In genomic region chr4:184965185-184966052, GRCh38 we compare ENCODE assay signal across 14 cellular contexts. TPM values are rescaled to one million over a fixed set of nuclear protein-coding genes. Genes with fewer than 3 reads are reported as not detected.
DNase-seq lines count a peak whose midpoint lies in the region; ATAC-seq and TF ChIP-seq lines count a peak whose summit lies in the region.
"Not testable (repeated sequence)": the region's sequence is repeated elsewhere in the genome, so short reads cannot be mapped to it uniquely, and the experiment has no call there.
"Had no signal": no experiment of that assay in that cellular context is flagged by ENCODE, and none has a peak within 500 bp of the region (broad histone marks: within the 10 kb centered on the region; RNA-seq: fewer than 3 reads in every experiment).

No MANE protein-coding gene starts in this region.

- DNase-seq in CD8-positive, alpha-beta T cell; MCF 10A (ENCODE audit: unreplicated experiment); mesothelial cell of epicardium (ENCODE audit: low spot score in 2 of 2, unreplicated experiment in 2 of 2): not testable (repeated sequence)
- peak; percentile 34 for DNase-seq in activated CD8-positive, alpha-beta T cell treated with anti-CD3 and anti-CD28 coated beads for 36 hours
- DNase-seq in activated gamma-delta T cell (lab: John Stamatoyannopoulos, UW) (peak; percentile 22), sciatic nerve (ENCODE audit: low spot score) (peak; percentile 40)

- H3K36me3 ChIP-seq in CD8-positive, alpha-beta T cell (ENCODE audit: insufficient read depth, low read length): not testable (repeated sequence)

- not testable (repeated sequence) for H3K27me3 Mint-ChIP-seq in CD8-positive, alpha-beta T cell (ENCODE audit: low read depth); T-helper 1 cell treated with Interleukin-12 subunit alpha and Interleukin-12 subunit beta and Interleukin-4 antibody, amounts not matched to agents 30 μg/mL and 1 μg/mL, for 36 hours (ENCODE audit: low read depth); activated CD8-positive, alpha-beta T cell treated with anti-CD3 and anti-CD28 coated beads for 36 hours; MCF 10A (ENCODE audit: insufficient read depth, unreplicated experiment); mesothelial cell of epicardium (ENCODE audit: low read depth)

- ATAC-seq in CD8-positive, alpha-beta T cell; activated CD8-positive, alpha-beta T cell treated with anti-CD3 and anti-CD28 coated beads for 36 hours; sciatic nerve: not testable (repeated sequence)

- not testable (repeated sequence) for H3K9me3 ChIP-seq in CD8-positive, alpha-beta T cell (ENCODE audit: low read length)

- not testable (repeated sequence) for H3K36me3 Mint-ChIP-seq in CD8-positive, alpha-beta T cell; T-helper 1 cell treated with Interleukin-12 subunit alpha and Interleukin-12 subunit beta and Interleukin-4 antibody, amounts not matched to agents 30 μg/mL and 1 μg/mL, for 36 hours (ENCODE audit: low read depth); activated CD8-positive, alpha-beta T cell treated with anti-CD3 and anti-CD28 coated beads for 36 hours (ENCODE audit: low read depth); MCF 10A (ENCODE audit: insufficient read depth, unreplicated experiment); mesothelial cell of epicardium

- not testable (repeated sequence) for BruUV-seq in MCF 10A (replicated peaks; lab: Mats Ljungman, UMichigan)

- H3K4me3 Mint-ChIP-seq in CD8-positive, alpha-beta T cell: peak overlapping the region; percentile 75
- peak overlapping the region; percentile 62 for H3K4me3 Mint-ChIP-seq in T-helper 1 cell treated with Interleukin-12 subunit alpha and Interleukin-12 subunit beta and Interleukin-4 antibody, amounts not matched to agents 30 μg/mL and 1 μg/mL, for 36 hours
- H3K4me3 Mint-ChIP-seq in activated CD8-positive, alpha-beta T cell treated with anti-CD3 and anti-CD28 coated beads for 36 hours: peak overlapping the region; percentile 73
- H3K4me3 Mint-ChIP-seq in MCF 10A (ENCODE audit: unreplicated experiment); mesothelial cell of epicardium: not testable (repeated sequence)

- not testable (repeated sequence) for TF ChIP-seq CTCF in CD8-positive, alpha-beta T cell (IDR thresholded peaks at IDR 0.05); activated CD8-positive, alpha-beta T cell treated with anti-CD3 and anti-CD28 coated beads for 36 hours (IDR thresholded peaks at IDR 0.05); MCF 10A (IDR thresholded peaks at IDR 0.05; ENCODE audit: unreplicated experiment); mesothelial cell of epicardium (IDR thresholded peaks at IDR 0.05; ENCODE audit: unreplicated experiment)

- not testable (repeated sequence) for H3K27me3 ChIP-seq in CD8-positive, alpha-beta T cell (ENCODE audit: insufficient read depth, low read length)

- H3K4me1 ChIP-seq in CD8-positive, alpha-beta T cell (ENCODE audit: insufficient read depth, low read length): not testable (repeated sequence)

- CTCF ChIA-PET in CD8-positive, alpha-beta T cell (lab: Charles Lee); activated CD8-positive, alpha-beta T cell treated with anti-CD3 and anti-CD28 coated beads for 36 hours (lab: Charles Lee); MCF 10A (lab: Yijun Ruan, JAX): not testable (repeated sequence)

- H3K27ac Mint-ChIP-seq in CD8-positive, alpha-beta T cell: peak overlapping the region; percentile 98
- H3K27ac Mint-ChIP-seq in T-helper 1 cell treated with Interleukin-12 subunit alpha and Interleukin-12 subunit beta and Interleukin-4 antibody, amounts not matched to agents 30 μg/mL and 1 μg/mL, for 36 hours: peak overlapping the region; percentile 98
- peak overlapping the region; percentile 90 for H3K27ac Mint-ChIP-seq in activated CD8-positive, alpha-beta T cell treated with anti-CD3 and anti-CD28 coated beads for 36 hours
- peak overlapping the region; percentile 57 for H3K27ac Mint-ChIP-seq in MCF 10A (ENCODE audit: low read depth, unreplicated experiment)
- H3K27ac Mint-ChIP-seq in mesothelial cell of epicardium: peak overlapping the region; percentile 94

- H3K9me3 Mint-ChIP-seq in CD8-positive, alpha-beta T cell; activated CD8-positive, alpha-beta T cell treated with anti-CD3 and anti-CD28 coated beads for 36 hours; MCF 10A (ENCODE audit: unreplicated experiment): not testable (repeated sequence)
- H3K9me3 Mint-ChIP-seq in T-helper 1 cell treated with Interleukin-12 subunit alpha and Interleukin-12 subunit beta and Interleukin-4 antibody, amounts not matched to agents 30 μg/mL and 1 μg/mL, for 36 hours: peaks cover 10% of the 10 kb centered on the region
- peaks cover 11% of the 10 kb centered on the region for H3K9me3 Mint-ChIP-seq in mesothelial cell of epicardium

- POLR2A ChIA-PET in CD8-positive, alpha-beta T cell (lab: Charles Lee); activated CD8-positive, alpha-beta T cell treated with anti-CD3 and anti-CD28 coated beads for 36 hours (lab: Charles Lee); MCF 10A (lab: Yijun Ruan, JAX): not testable (repeated sequence)

- H3K4me3 ChIP-seq in CD8-positive, alpha-beta T cell (ENCODE audit: low read depth, low read length): not testable (repeated sequence)

- not testable (repeated sequence) for H3K4me1 Mint-ChIP-seq in CD8-positive, alpha-beta T cell (ENCODE audit: low read depth); T-helper 1 cell treated with Interleukin-12 subunit alpha and Interleukin-12 subunit beta and Interleukin-4 antibody, amounts not matched to agents 30 μg/mL and 1 μg/mL, for 36 hours (ENCODE audit: low read depth); activated CD8-positive, alpha-beta T cell treated with anti-CD3 and anti-CD28 coated beads for 36 hours (ENCODE audit: low read depth); MCF 10A (ENCODE audit: insufficient read depth, unreplicated experiment); mesothelial cell of epicardium

- not testable (repeated sequence) for H3K27ac ChIP-seq in CD8-positive, alpha-beta T cell (ENCODE audit: low read depth, low read length)

- intact Hi-C loops in CD8-positive, alpha-beta T cell (cut with DNase I, micrococcal nuclease): loop anchor here in 1 of 2 experiments (10.0 kb wide), 1 partner anchor 141 kb away; the partner anchor contains the start of gene ACSL1
- intact Hi-C loops in activated CD8-positive, alpha-beta T cell treated with anti-CD3 and anti-CD28 coated beads for 36 hours (cut with micrococcal nuclease); MCF 10A (cut with micrococcal nuclease); sciatic nerve (cut with DNase I): not testable (repeated sequence)

RNA-seq across cellular contexts. Expression of gene HELT, which starts 52.9 kb away (rescaled TPM):
- not detected for total RNA-seq in CD8-positive, alpha-beta T cell
- not detected for total RNA-seq in activated CD8-positive, alpha-beta T cell treated with anti-CD3 and anti-CD28 coated beads for 36 hours
- total RNA-seq in MCF 10A (2022): not detected in 2 replicates
- total RNA-seq in mesothelial cell of epicardium: not detected in 3 replicates
- not detected for total RNA-seq in sciatic nerve
- total RNA-seq: ascending aorta, GM23338, left colon, mammary epithelial cell, prostate gland, right lobe of liver, SJCRH30 had no signal
